ENCODE assay signal across 20 cellular contexts in the genomic region with DNA sequence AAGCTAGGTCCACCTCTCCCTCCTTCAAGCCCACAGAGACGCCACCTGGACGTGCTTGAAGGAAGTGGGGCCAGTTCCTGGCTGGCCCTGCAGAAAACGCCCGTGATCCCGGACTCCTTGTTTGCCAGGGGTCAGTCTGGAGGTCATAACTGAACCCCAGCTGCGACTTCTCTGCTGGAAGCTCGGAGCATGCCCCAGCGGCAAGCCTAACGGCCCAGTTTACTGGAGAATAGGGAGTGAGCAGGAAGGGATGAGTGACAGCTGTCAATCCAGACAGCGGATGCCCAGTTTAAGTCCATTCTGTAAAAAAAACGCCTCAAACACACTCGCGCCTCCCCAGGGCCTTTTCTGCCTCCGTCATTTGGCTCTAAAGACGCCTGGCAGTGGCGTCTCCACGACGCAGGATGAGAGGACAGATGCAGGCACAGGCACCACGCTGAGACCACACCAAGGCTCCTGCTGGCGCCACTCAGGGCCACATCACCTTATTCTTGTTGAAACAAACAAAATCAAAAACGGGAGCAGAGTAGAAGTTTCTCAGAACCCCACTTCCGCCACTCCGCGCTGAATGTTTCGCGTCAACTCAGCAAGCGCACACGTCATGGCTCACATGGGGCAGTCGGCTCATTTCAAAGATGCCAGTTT. TPM values are rescaled to one million over a fixed set of nuclear protein-coding genes. Genes with fewer than 3 reads are reported as not detected.
DNase-seq lines count a peak whose midpoint lies in the region; ATAC-seq and TF ChIP-seq lines count a peak whose summit lies in the region.
"Had no signal": no experiment of that assay in that cellular context is flagged by ENCODE, and none has a peak within 500 bp of the region (broad histone marks: within the 10 kb centered on the region; RNA-seq: fewer than 3 reads in every experiment).

No MANE protein-coding gene starts in this region.

- peaks cover 40% of the 10 kb centered on the region for H3K4me1 Mint-ChIP-seq in activated naive CD8-positive, alpha-beta T cell (ENCODE audit: low read depth)
- H3K4me1 Mint-ChIP-seq in activated naive CD8-positive, alpha-beta T cell treated with anti-CD3 and anti-CD28 coated beads, Interleukin-2, amount 50 U/mL, for 24 hours, result peaks cover 29% of the 10 kb centered on the region
- H3K4me1 Mint-ChIP-seq in HFFc6 (ENCODE audit: low read depth) (peaks cover 29% of the 10 kb centered on the region), endodermal cell (peaks cover 4% of the 10 kb centered on the region)

- intact Hi-C loops in posterior vena cava (cut with DNase I), result no loop called here

- no peaks in the 10 kb centered on the region for H3K9me3 Mint-ChIP-seq in activated naive CD8-positive, alpha-beta T cell (ENCODE audit: low read depth)
- H3K9me3 Mint-ChIP-seq in activated naive CD8-positive, alpha-beta T cell treated with anti-CD3 and anti-CD28 coated beads, Interleukin-2, amount 50 U/mL, for 24 hours, result peaks cover 4% of the 10 kb centered on the region
- peaks cover 5% of the 10 kb centered on the region for H3K9me3 Mint-ChIP-seq in HFFc6
- H3K9me3 Mint-ChIP-seq in endodermal cell, result peaks cover 5% of the 10 kb centered on the region

- no peaks in the 10 kb centered on the region for H3K4me1 ChIP-seq in endodermal cell (ENCODE audit: control insufficient read depth, insufficient read depth, low read length)
- H3K4me1 ChIP-seq: pancreas had no signal

- WGBS in endodermal cell (ENCODE audit: insufficient coverage in 1 of 2, insufficient read length in 1 of 2), 2 experiments, result 92 to 95% methylated on average over 18 to 29 of the region's 29 CpGs

- no peaks in the 10 kb centered on the region for H3K27me3 Mint-ChIP-seq in activated naive CD8-positive, alpha-beta T cell
- H3K27me3 Mint-ChIP-seq in activated naive CD8-positive, alpha-beta T cell treated with anti-CD3 and anti-CD28 coated beads, Interleukin-2, amount 50 U/mL, for 24 hours, result no peaks in the 10 kb centered on the region
- peaks cover 5% of the 10 kb centered on the region for H3K27me3 Mint-ChIP-seq in HFFc6 (ENCODE audit: insufficient read depth)
- no peaks in the 10 kb centered on the region for H3K27me3 Mint-ChIP-seq in endodermal cell (ENCODE audit: insufficient read depth)
- H3K27me3 Mint-ChIP-seq: activated CD4-positive, alpha-beta T cell treated with anti-CD3 and anti-CD28 coated beads, Interleukin-2, amount 10 ng/mL, durations not matched to agents 24 days and 14 days; CD4-positive, alpha-beta memory T cell had no signal

- peak overlapping the region; percentile 66 for H3K27ac Mint-ChIP-seq in activated naive CD8-positive, alpha-beta T cell
- H3K27ac Mint-ChIP-seq in activated naive CD8-positive, alpha-beta T cell treated with anti-CD3 and anti-CD28 coated beads, Interleukin-2, amount 50 U/mL, for 24 hours, result no peak overlapping the region
- H3K27ac Mint-ChIP-seq in HFFc6 (peak overlapping the region; percentile 53; the same call in 1 of the 2 replicates), endodermal cell (no peak overlapping the region)
- H3K27ac Mint-ChIP-seq: activated CD4-positive, alpha-beta T cell treated with anti-CD3 and anti-CD28 coated beads, Interleukin-2, amount 10 ng/mL, durations not matched to agents 24 days and 14 days had no signal

- peak overlapping the region; percentile 22 for H3K27ac ChIP-seq in endodermal cell (ENCODE audit: low read depth, low read length)
- H3K27ac ChIP-seq: brain microvascular endothelial cell, colonic mucosa, HL-60, pancreas had no signal

- no peaks in the 10 kb centered on the region for H3K36me3 ChIP-seq in endodermal cell (ENCODE audit: control insufficient read depth, insufficient read depth, low read length)
- H3K36me3 ChIP-seq: colonic mucosa, pancreas had no signal

- no peak for DNase-seq in activated naive CD8-positive, alpha-beta T cell treated with anti-CD3 and anti-CD28 coated beads, Interleukin-2, amount 50 U/mL, for 24 hours
- DNase-seq in HFFc6 (no peak), endodermal cell (no peak), posterior vena cava (ENCODE audit: low spot score) (peak; percentile 68), mucosa of gallbladder (ENCODE audit: low spot score) (no peak), superior temporal gyrus (ENCODE audit: extremely low spot score) (no peak), NCI-H510A treated with DMSO at 0.1 percent for 48 hours (lab: John Stamatoyannopoulos, UW) (no peak)
- DNase-seq: activated CD4-positive, alpha-beta T cell treated with anti-CD3 and anti-CD28 coated beads, Interleukin-2, amount 10 ng/mL, durations not matched to agents 24 days and 14 days; activated CD8-positive, alpha-beta memory T cell treated with anti-CD3 and anti-CD28 coated beads, Interleukin-2, amount 50 U/mL, for 48 hours; brain microvascular endothelial cell; colonic mucosa; DMS153; glutamatergic neuron; NCI-H526 treated with DMSO at 0.1 percent for 48 hours had no signal

- no peak for ATAC-seq in activated naive CD8-positive, alpha-beta T cell treated with anti-CD3 and anti-CD28 coated beads, Interleukin-2, amount 50 U/mL, for 24 hours
- ATAC-seq: pancreas; stimulated activated effector memory CD8-positive, alpha-beta T cell treated with anti-CD3 and anti-CD28 coated beads, Interleukin-12 subunit alpha, Interleukin-12 subunit beta, amount 100 ng/mL, for 72 hours had no signal

- no peak overlapping the region for H3K9ac ChIP-seq in endodermal cell (ENCODE audit: extremely low read depth, low read length, poor library complexity, severe bottlenecking)

- no peak overlapping the region for H3K4me3 ChIP-seq in endodermal cell (ENCODE audit: low read length)
- H3K4me3 ChIP-seq: colonic mucosa, pancreas, tibial nerve had no signal

- H3K4me3 Mint-ChIP-seq in activated naive CD8-positive, alpha-beta T cell, result no peak overlapping the region
- H3K4me3 Mint-ChIP-seq in activated naive CD8-positive, alpha-beta T cell treated with anti-CD3 and anti-CD28 coated beads, Interleukin-2, amount 50 U/mL, for 24 hours, result no peak overlapping the region
- H3K4me3 Mint-ChIP-seq in HFFc6 (no peak overlapping the region), endodermal cell (no peak overlapping the region)
- H3K4me3 Mint-ChIP-seq: activated CD4-positive, alpha-beta T cell treated with anti-CD3 and anti-CD28 coated beads, Interleukin-2, amount 10 ng/mL, durations not matched to agents 24 days and 14 days; stimulated activated effector memory CD8-positive, alpha-beta T cell treated with anti-CD3 and anti-CD28 coated beads, Interleukin-12 subunit alpha, Interleukin-12 subunit beta, amount 100 ng/mL, for 72 hours had no signal

- no peak for TF ChIP-seq CTCF in HFFc6 (IDR thresholded peaks at IDR 0.05)
- TF ChIP-seq CTCF in endodermal cell (conservative IDR thresholded peaks at IDR 0.05), result no peak

- no peaks in the 10 kb centered on the region for H3K9me3 ChIP-seq in endodermal cell (ENCODE audit: control insufficient read depth, low read length)
- H3K9me3 ChIP-seq: colonic mucosa, pancreas, tibial nerve had no signal

- H3K36me3 Mint-ChIP-seq in activated naive CD8-positive, alpha-beta T cell, result peaks cover 2% of the 10 kb centered on the region
- peaks cover 33% of the 10 kb centered on the region for H3K36me3 Mint-ChIP-seq in activated naive CD8-positive, alpha-beta T cell treated with anti-CD3 and anti-CD28 coated beads, Interleukin-2, amount 50 U/mL, for 24 hours (ENCODE audit: low read depth)
- peaks cover 49% of the 10 kb centered on the region for H3K36me3 Mint-ChIP-seq in HFFc6 (ENCODE audit: low read depth)
- H3K36me3 Mint-ChIP-seq in endodermal cell (ENCODE audit: low read depth), result peaks cover 16% of the 10 kb centered on the region

- no peaks in the 10 kb centered on the region for H3K27me3 ChIP-seq in endodermal cell (ENCODE audit: control insufficient read depth, insufficient read depth, low read length, poor library complexity, severe bottlenecking)
- H3K27me3 ChIP-seq: brain microvascular endothelial cell, colonic mucosa, pancreas, tibial nerve had no signal

RNA-seq across cellular contexts. Expression of a gene that starts 57.6 kb away (rescaled TPM):
- 10 to 100 TPM; 31.6 to 37.6 (median 33.1) TPM for total RNA-seq in HFFc6 (2021; fragmentation: NEBNext Ultra II Directional; extraction: Animal tissue kit (Norgen Biotek cat#: 25700))
- 10 to 100 TPM in 1 of 2 donors, 1 to 10 TPM in 1; 6.3 to 12.0 TPM for total RNA-seq in endodermal cell
- polyA plus RNA-seq in endodermal cell (2013, experiment 1 of 2), result 27.0 TPM
- polyA plus RNA-seq in endodermal cell (2013, experiment 2 of 2), result 25.2 TPM
- total RNA-seq in posterior vena cava, result 10 to 100 TPM; 28.8 to 30.1 TPM
- total RNA-seq in mucosa of gallbladder, result 11.7 TPM

Comparison
In these comparisons a context has a peak if more than half of its experiments do, and no peak if none do; other contexts are left out.
1. H3K27ac Mint-ChIP-seq: peak in activated naive CD8-positive, alpha-beta T cell (single experiment) and HFFc6 (single experiment); none in activated naive CD8-positive, alpha-beta T cell treated with anti-CD3 and anti-CD28 coated beads, Interleukin-2, amount 50 U/mL, for 24 hours (single experiment) and endodermal cell (single experiment).